Comparison of ENCODE assay signal across 19 cellular contexts in genomic region chr5:168865973-168866372, GRCh38.
DNase-seq lines count a peak whose midpoint lies in the region; ATAC-seq and TF ChIP-seq lines count a peak whose summit lies in the region.
"Had no signal": no experiment of that assay in that cellular context is flagged by ENCODE, and none has a peak within 500 bp of the region (broad histone marks: within the 10 kb centered on the region; RNA-seq: fewer than 3 reads in every experiment).

No MANE protein-coding gene starts in this region.

- H3K79me2 ChIP-seq in H9 (ENCODE audit: insufficient read depth, low read length): no peaks in the 10 kb centered on the region

- no peaks in the 10 kb centered on the region for H3K79me1 ChIP-seq in H9 (ENCODE audit: insufficient read depth, low read depth, low read length, poor library complexity, severe bottlenecking)

- H3K27ac Mint-ChIP-seq in H9: 0 out of 7 replicates have a peak overlapping the region, but pooled peaks of 1 of the 3 experiments have one; percentile 15
- H3K27ac Mint-ChIP-seq: activated B cell treated with CpG ODN at 0.5 μM for 24 hours; activated CD8-positive, alpha-beta T cell treated with anti-CD3 and anti-CD28 coated beads, Interleukin-2, amount 10 ng/mL, durations not matched to agents 7 days and 5 days; activated naive CD4-positive, alpha-beta T cell treated with anti-CD3 and anti-CD28 coated beads, Interleukin-2, amount 10 ng/mL, durations not matched to agents 7 days and 5 days; HFFc6 had no signal

- no peak overlapping the region for H3K56ac ChIP-seq in H9 (ENCODE audit: insufficient read length, low read depth, low read length)

- no peak overlapping the region for H4K5ac ChIP-seq in H9 (ENCODE audit: insufficient read length, low read depth, low read length)

- ATAC-seq in SK-N-SH treated with all-trans-retinoic acid at 6 μM for 48 hours: peak; percentile 78
- ATAC-seq in HG03378 (IDR thresholded peaks at IDR 0.05; ENCODE audit: unreplicated experiment): no peak
- ATAC-seq in left lobe of liver: no peak
- ATAC-seq: activated CD8-positive, alpha-beta T cell treated with anti-CD3 and anti-CD28 coated beads, Interleukin-2, amount 10 ng/mL, durations not matched to agents 7 days and 5 days had no signal

- H2BK12ac ChIP-seq in H9 (ENCODE audit: insufficient read length, low read depth, low read length): no peak overlapping the region

- no peak overlapping the region for H3K18ac ChIP-seq in H9 (ENCODE audit: insufficient read length, low read depth, low read length)

- peaks cover 8 to 11% of the 10 kb centered on the region in 2 experiments for H3K4me1 Mint-ChIP-seq in H9
- H3K4me1 Mint-ChIP-seq: activated B cell treated with CpG ODN at 0.5 μM for 24 hours; activated naive CD4-positive, alpha-beta T cell treated with anti-CD3 and anti-CD28 coated beads, Interleukin-2, amount 10 ng/mL, durations not matched to agents 7 days and 5 days had no signal

- no peak overlapping the region for H3K23ac ChIP-seq in H9 (ENCODE audit: insufficient read length, low read depth, low read length)

- H3T11ph ChIP-seq in H9 (ENCODE audit: low read length): no peak overlapping the region

- no peak overlapping the region for H3K4ac ChIP-seq in H9 (ENCODE audit: low read depth, low read length)

- no peak overlapping the region for H3K14ac ChIP-seq in H9 (ENCODE audit: insufficient read depth, low read length)

- TF ChIP-seq CTCF in H9 (conservative IDR thresholded peaks at IDR 0.05) (no peak), GM13976 (IDR thresholded peaks at IDR 0.05; ENCODE audit: borderline replicate concordance, control extremely low read depth, extremely low read depth, insufficient read depth, missing control alignments) (no peak)

- H3K23me2 ChIP-seq in H9 (ENCODE audit: insufficient read length, low read depth, low read length, poor library complexity, severe bottlenecking): no peaks in the 10 kb centered on the region

- peaks cover 5% of the 10 kb centered on the region for H3K27me3 Mint-ChIP-seq in H9 (ENCODE audit: low read depth)

- H2BK5ac ChIP-seq in H9 (ENCODE audit: insufficient read length, low read length): no peak overlapping the region

- H4K20me1 ChIP-seq in H9 (ENCODE audit: control insufficient read depth, insufficient read depth, insufficient read length): no peaks in the 10 kb centered on the region

- no peak overlapping the region for H2BK120ac ChIP-seq in H9 (ENCODE audit: low read depth, low read length, poor library complexity, severe bottlenecking)

- H2AK5ac ChIP-seq in H9 (ENCODE audit: insufficient read length, low read length): no peak overlapping the region

- no peak overlapping the region for H2BK15ac ChIP-seq in H9 (ENCODE audit: low read depth, low read length)

- no peak overlapping the region for H4K91ac ChIP-seq in H9 (ENCODE audit: insufficient read length, low read depth, low read length)

- H3K27me3 ChIP-seq in H9 (ENCODE audit: insufficient read depth, low read length): no peaks in the 10 kb centered on the region
- H3K27me3 ChIP-seq: ascending aorta had no signal

- DNase-seq in AG08395 (ENCODE audit: low spot score) (peak; percentile 12), H9 (peak; percentile 57), iPS-NIHi7 (ENCODE audit: extremely low spot score) (peak; percentile 68), SHP77 (lab: John Stamatoyannopoulos, UW) (no peak), left lobe of liver (ENCODE audit: low spot score) (no peak), GM13976 (ENCODE audit: low spot score) (no peak)
- DNase-seq: activated B cell treated with CpG ODN at 0.5 μM for 24 hours; activated CD8-positive, alpha-beta T cell treated with anti-CD3 and anti-CD28 coated beads, Interleukin-2, amount 10 ng/mL, durations not matched to agents 7 days and 5 days; activated naive CD4-positive, alpha-beta T cell treated with anti-CD3 and anti-CD28 coated beads, Interleukin-2, amount 10 ng/mL, durations not matched to agents 7 days and 5 days; activated T-cell treated with anti-CD3 and anti-CD28 coated beads, Interleukin-2, amount 50 U/mL, for 24 hours; HFFc6; KBM-7; NCI-H2081 treated with DMSO at 0.1 percent for 48 hours; small intestine; stimulated activated CD4-positive, alpha-beta T cell treated with anti-CD3 and anti-CD28 coated beads, Interleukin-4, amount 100 ng/mL, for 4 hours had no signal

- H3K9ac ChIP-seq in H9 (ENCODE audit: extremely low read depth, insufficient read length, low read length): no peak overlapping the region

- no peaks in the 10 kb centered on the region for H3K9me3 Mint-ChIP-seq in H9
- H3K9me3 Mint-ChIP-seq: activated B cell treated with CpG ODN at 0.5 μM for 24 hours; activated naive CD4-positive, alpha-beta T cell treated with anti-CD3 and anti-CD28 coated beads, Interleukin-2, amount 10 ng/mL, durations not matched to agents 7 days and 5 days; activated T-cell treated with anti-CD3 and anti-CD28 coated beads, Interleukin-2, amount 50 U/mL, for 24 hours; HFFc6 had no signal

- H3K9me3 ChIP-seq in H9 (ENCODE audit: control insufficient read depth, low read depth, low read length): no peaks in the 10 kb centered on the region
- H3K9me3 ChIP-seq: ascending aorta, prostate gland had no signal

- no CpG with 5 or more reads among the region's 5 CpGs for WGBS in H9 (ENCODE audit: extremely low coverage, insufficient read length, low lambda C conversion rate)

- H3K27ac ChIP-seq in H9 (ENCODE audit: insufficient read length, low read depth, low read length): no peak overlapping the region
- H3K27ac ChIP-seq: ascending aorta, prostate gland had no signal

- H3K4me3 Mint-ChIP-seq in H9: no peak overlapping the region
- H3K4me3 Mint-ChIP-seq: activated B cell treated with CpG ODN at 0.5 μM for 24 hours; activated CD8-positive, alpha-beta T cell treated with anti-CD3 and anti-CD28 coated beads, Interleukin-2, amount 10 ng/mL, durations not matched to agents 7 days and 5 days; activated naive CD4-positive, alpha-beta T cell treated with anti-CD3 and anti-CD28 coated beads, Interleukin-2, amount 10 ng/mL, durations not matched to agents 7 days and 5 days; activated T-cell treated with anti-CD3 and anti-CD28 coated beads, Interleukin-2, amount 50 U/mL, for 24 hours; HFFc6 had no signal

- H3K4me1 ChIP-seq in H9 (ENCODE audit: insufficient read depth, low read length): no peaks in the 10 kb centered on the region; the same call in 1 of the 2 replicates
- H3K4me1 ChIP-seq: ascending aorta, prostate gland had no signal

- no peak overlapping the region for H4K8ac ChIP-seq in H9 (replicated peaks; ENCODE audit: insufficient read length, low read depth, low read length)

- H2BK20ac ChIP-seq in H9 (ENCODE audit: low read depth, low read length, poor library complexity, severe bottlenecking): no peak overlapping the region

- H3K4me2 ChIP-seq in H9 (ENCODE audit: insufficient read depth, insufficient read length, low read length): no peak overlapping the region

- H2AFZ ChIP-seq in H9 (ENCODE audit: low read length): no peak overlapping the region

- no peaks in the 10 kb centered on the region for H3K36me3 Mint-ChIP-seq in H9 (ENCODE audit: insufficient read depth in 1 of 3, low read depth in 3 of 3)
- H3K36me3 Mint-ChIP-seq: activated naive CD4-positive, alpha-beta T cell treated with anti-CD3 and anti-CD28 coated beads, Interleukin-2, amount 10 ng/mL, durations not matched to agents 7 days and 5 days had no signal

- in situ Hi-C loops in GM13976 (cut with MboI; ENCODE audit: low sequenced_read_pairs, unreplicated experiment): no loop called here

TF ChIP-seq in SK-N-SH treated with all-trans-retinoic acid at 6 μM for 48 hours, 23 proteins besides CTCF, POLR2A, EP300 and RAD21:
- TF ChIP-seq ESRRG (CRISPR knock-in tag; IDR thresholded peaks at IDR 0.05) (no peak), PATZ1 (CRISPR knock-in tag; IDR thresholded peaks at IDR 0.05; ENCODE audit: borderline replicate concordance) (no peak), RARB (CRISPR knock-in tag; IDR thresholded peaks at IDR 0.05) (no peak), BACH2 (CRISPR knock-in tag; IDR thresholded peaks at IDR 0.05; ENCODE audit: borderline replicate concordance) (no peak), ZNF8 (CRISPR knock-in tag; IDR thresholded peaks at IDR 0.05) (no peak), TSHZ2 (CRISPR knock-in tag; IDR thresholded peaks at IDR 0.05) (no peak)

Comparison
In these comparisons a context has a peak if more than half of its experiments do, and no peak if none do; other contexts are left out.
1. DNase-seq: peak in AG08395 (single experiment), H9 (single experiment) and iPS-NIHi7 (single experiment); none in SHP77 (0 of 2), left lobe of liver (single experiment) and GM13976 (single experiment).